ENCODE assay signal across 1 cellular context in the genomic region with DNA sequence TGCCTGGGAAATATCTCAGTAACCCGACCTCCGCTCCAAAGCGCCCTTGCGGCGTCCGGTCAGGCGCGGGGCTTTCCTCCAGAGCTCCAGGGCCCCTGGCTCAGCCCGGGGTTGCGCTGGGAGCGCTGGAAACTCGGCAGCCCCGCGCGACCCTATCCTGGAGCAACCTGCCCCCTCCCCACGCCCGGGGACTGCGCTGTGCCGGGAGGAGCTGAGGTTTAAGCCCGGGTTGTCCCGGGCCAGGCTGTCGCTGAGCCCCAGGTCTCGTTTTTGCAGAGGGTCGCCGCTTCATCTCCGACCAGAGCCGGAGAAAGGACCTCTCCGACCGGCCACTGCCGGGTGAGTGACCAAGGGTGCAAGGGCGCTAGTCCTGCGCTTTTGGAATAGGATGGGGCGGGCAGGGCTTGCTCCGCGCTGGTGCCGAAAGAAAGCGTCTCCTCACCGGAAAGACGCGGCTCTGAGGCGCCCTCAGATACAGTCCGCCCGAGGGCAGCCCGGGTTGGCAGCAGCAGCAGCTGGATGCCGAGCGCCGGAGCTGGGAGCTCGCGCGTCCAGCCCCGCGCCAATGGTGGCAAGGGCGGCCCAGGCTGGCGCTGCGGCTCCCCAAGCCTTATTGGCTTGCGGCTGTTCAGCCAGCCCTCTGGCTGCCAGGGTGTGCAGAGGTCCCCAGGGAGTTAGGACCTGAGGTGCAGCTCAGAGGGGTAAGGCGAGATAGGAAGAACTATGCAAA.
A peak's percentile ranks its signal among the peaks of the same experiment; 100 is the strongest.
TF ChIP-seq lines count a peak whose summit lies in the region.

No MANE protein-coding gene starts in this region.

TF ChIP-seq in H1, 55 proteins besides CTCF, POLR2A, EP300 and RAD21:
- peak; percentile 81 for TF ChIP-seq CREB1 (IDR thresholded peaks at IDR 0.05)
- TF ChIP-seq RNF2 (IDR thresholded peaks at IDR 0.05; ENCODE audit: borderline replicate concordance, low read depth, low read length, missing control alignments, poor library complexity, severe bottlenecking) = no peak
- TF ChIP-seq ASH2L (IDR thresholded peaks at IDR 0.05; ENCODE audit: low read length) = peak; percentile 84
- TF ChIP-seq KDM5A (IDR thresholded peaks at IDR 0.05; ENCODE audit: low read length) = no peak
- peak; percentile 80; the same call in 1 of the 2 replicates for TF ChIP-seq RBBP5 (IDR thresholded peaks at IDR 0.05; ENCODE audit: borderline replicate concordance, low read depth, low read length)
- TF ChIP-seq KDM4A (IDR thresholded peaks at IDR 0.05; ENCODE audit: low read depth, low read length, severe bottlenecking) = peak; percentile 95
- TF ChIP-seq SIN3A (conservative IDR thresholded peaks at IDR 0.05 in 1 of 2, IDR thresholded peaks at IDR 0.05 in 1 of 2; ENCODE audit: low read depth in 1 of 2, low read length in 2 of 2) = 0 out of 4 replicates have a peak, but pooled peaks of 1 of the 2 experiments have one; percentile 29
- no peak for TF ChIP-seq SP4 (IDR thresholded peaks at IDR 0.05; ENCODE audit: low read length)
- no peak for TF ChIP-seq TAF7 (optimal IDR thresholded peaks at IDR 0.05; ENCODE audit: borderline replicate concordance, low read depth, low read length)
- peak; percentile 50 for TF ChIP-seq EZH2 (IDR thresholded peaks at IDR 0.05; ENCODE audit: low read depth, low read length, severe bottlenecking)
- peak; percentile 60; the same call in 1 of the 2 replicates for TF ChIP-seq YY1 (IDR thresholded peaks at IDR 0.05; ENCODE audit: low read depth, low read length)
- peak; percentile 85 for TF ChIP-seq TAF1 (IDR thresholded peaks at IDR 0.05; ENCODE audit: low read depth, low read length)
- peak; percentile 60 for TF ChIP-seq SUZ12 (IDR thresholded peaks at IDR 0.05; ENCODE audit: low read length)
- peak; percentile 62; the same call in 1 of the 2 replicates for TF ChIP-seq TBP (IDR thresholded peaks at IDR 0.05; ENCODE audit: low read depth, low read length)
- TF ChIP-seq, protein P1, sequence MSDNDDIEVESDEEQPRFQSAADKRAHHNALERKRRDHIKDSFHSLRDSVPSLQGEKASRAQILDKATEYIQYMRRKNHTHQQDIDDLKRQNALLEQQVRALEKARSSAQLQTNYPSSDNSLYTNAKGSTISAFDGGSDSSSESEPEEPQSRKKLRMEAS (IDR thresholded peaks at IDR 0.05) = no peak
- TF ChIP-seq, protein P2, sequence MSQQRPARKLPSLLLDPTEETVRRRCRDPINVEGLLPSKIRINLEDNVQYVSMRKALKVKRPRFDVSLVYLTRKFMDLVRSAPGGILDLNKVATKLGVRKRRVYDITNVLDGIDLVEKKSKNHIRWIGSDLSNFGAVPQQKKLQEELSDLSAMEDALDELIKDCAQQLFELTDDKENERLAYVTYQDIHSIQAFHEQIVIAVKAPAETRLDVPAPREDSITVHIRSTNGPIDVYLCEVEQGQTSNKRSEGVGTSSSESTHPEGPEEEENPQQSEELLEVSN (IDR thresholded peaks at IDR 0.05) = 0 out of 2 replicates have a peak, but pooled peaks have one; percentile 18
- TF ChIP-seq PHF8 (conservative IDR thresholded peaks at IDR 0.05; ENCODE audit: low read depth, low read length) = peak; percentile 60; the same call in 1 of the 2 replicates
